8 cellular contexts compared by ENCODE assay signal in genomic region chr4:120718979-120719566, GRCh38.
A peak's percentile ranks its signal among the peaks of the same experiment; 100 is the strongest.
DNase-seq lines count a peak whose midpoint lies in the region; ATAC-seq and TF ChIP-seq lines count a peak whose summit lies in the region.

No MANE protein-coding gene starts in this region.

- H3K27me3 ChIP-seq in H9 (ENCODE audit: insufficient read depth, low read length) (no peaks in the 10 kb centered on the region), right atrium auricular region (no peaks in the 10 kb centered on the region)

- H3K4me1 Mint-ChIP-seq in H9, result peaks cover 28 to 29% of the 10 kb centered on the region in 2 experiments
- no peaks in the 10 kb centered on the region for H3K4me1 Mint-ChIP-seq in activated CD4-positive, alpha-beta T cell treated with anti-CD3 and anti-CD28 coated beads, Interleukin-2, amount 10 ng/mL, durations not matched to agents 7 days and 5 days
- H3K4me1 Mint-ChIP-seq in stimulated activated naive B cell treated with anti-CD40 and anti-IgM and Interleukin-4, amounts not matched to agents 10 μg/mL and 1 μg/mL and 100 μg/mL, for 72 hours, result no peaks in the 10 kb centered on the region

- no peak overlapping the region for H3K56ac ChIP-seq in H9 (ENCODE audit: insufficient read length, low read depth, low read length)

- no peak overlapping the region for H2BK12ac ChIP-seq in H9 (ENCODE audit: insufficient read length, low read depth, low read length)

- POLR2A ChIA-PET in activated CD4-positive, alpha-beta T cell treated with anti-CD3 and anti-CD28 coated beads, Interleukin-2, amount 10 ng/mL, durations not matched to agents 7 days and 5 days (lab: Charles Lee), result no interaction called here

- H3K27ac ChIP-seq in H9 (ENCODE audit: insufficient read length, low read depth, low read length) (no peak overlapping the region), right atrium auricular region (no peak overlapping the region)

- no peaks in the 10 kb centered on the region for H3K79me2 ChIP-seq in H9 (ENCODE audit: insufficient read depth, low read length)

- no peak overlapping the region for H3K9ac ChIP-seq in H9 (ENCODE audit: extremely low read depth, insufficient read length, low read length)

- H2BK120ac ChIP-seq in H9 (ENCODE audit: low read depth, low read length, poor library complexity, severe bottlenecking), result no peak overlapping the region

- no peak overlapping the region for H2BK20ac ChIP-seq in H9 (ENCODE audit: low read depth, low read length, poor library complexity, severe bottlenecking)

- H4K5ac ChIP-seq in H9 (ENCODE audit: insufficient read length, low read depth, low read length), result no peak overlapping the region

- no peak overlapping the region for H2BK5ac ChIP-seq in H9 (ENCODE audit: insufficient read length, low read length)

- no peak overlapping the region for H3K14ac ChIP-seq in H9 (ENCODE audit: insufficient read depth, low read length)

- no peaks in the 10 kb centered on the region for H3K79me1 ChIP-seq in H9 (ENCODE audit: insufficient read depth, low read depth, low read length, poor library complexity, severe bottlenecking)

- H4K20me1 ChIP-seq in H9 (ENCODE audit: control insufficient read depth, insufficient read depth, insufficient read length), result no peaks in the 10 kb centered on the region

- no peaks in the 10 kb centered on the region for H3K36me3 ChIP-seq in right atrium auricular region

- no peaks in the 10 kb centered on the region for H3K23me2 ChIP-seq in H9 (ENCODE audit: insufficient read length, low read depth, low read length, poor library complexity, severe bottlenecking)

- H2AFZ ChIP-seq in H9 (ENCODE audit: low read length), result no peak overlapping the region

- no peak overlapping the region for H3T11ph ChIP-seq in H9 (ENCODE audit: low read length)

- DNase-seq in stimulated activated CD4-positive, alpha-beta T cell treated with anti-CD3 and anti-CD28 coated beads, TNF-alpha, amount 100 ng/mL, for 48 hours (ENCODE audit: low read depth in 3 of 3), result peak in 2 of 3 donors; percentile 2 to 8
- DNase-seq in stimulated activated CD4-positive, alpha-beta T cell treated with anti-CD3 and anti-CD28 coated beads, Interleukin-12 subunit alpha, Interleukin-12 subunit beta, amount 100 ng/mL, for 4 hours, result no peak
- DNase-seq in H9, result peak; percentile 43
- peak; percentile 35 for DNase-seq in LoVo (ENCODE audit: low spot score)
- peak; percentile 8 for DNase-seq in activated CD4-positive, alpha-beta T cell treated with anti-CD3 and anti-CD28 coated beads, Interleukin-2, amount 10 ng/mL, durations not matched to agents 7 days and 5 days
- no peak for DNase-seq in right atrium auricular region (ENCODE audit: low spot score)
- DNase-seq in stimulated activated naive B cell treated with anti-CD40 and anti-IgM and Interleukin-4, amounts not matched to agents 10 μg/mL and 1 μg/mL and 100 μg/mL, for 72 hours, result no peak
- no peak for DNase-seq in DMS79 (lab: John Stamatoyannopoulos, UW)

- ATAC-seq in stimulated activated naive B cell treated with anti-CD40 and anti-IgM and Interleukin-4, amounts not matched to agents 10 μg/mL and 1 μg/mL and 100 μg/mL, for 72 hours (replicated peaks), result peak; percentile 46 to 69

- no peak overlapping the region for H2BK15ac ChIP-seq in H9 (ENCODE audit: low read depth, low read length)

- H3K9me3 ChIP-seq in H9 (ENCODE audit: control insufficient read depth, low read depth, low read length), result no peaks in the 10 kb centered on the region
- H3K9me3 ChIP-seq in right atrium auricular region, result no peaks in the 10 kb centered on the region

- H3K4me3 Mint-ChIP-seq in H9, result no peak overlapping the region
- no peak overlapping the region for H3K4me3 Mint-ChIP-seq in activated CD4-positive, alpha-beta T cell treated with anti-CD3 and anti-CD28 coated beads, Interleukin-2, amount 10 ng/mL, durations not matched to agents 7 days and 5 days
- no peak overlapping the region for H3K4me3 Mint-ChIP-seq in stimulated activated naive B cell treated with anti-CD40 and anti-IgM and Interleukin-4, amounts not matched to agents 10 μg/mL and 1 μg/mL and 100 μg/mL, for 72 hours

- no peak overlapping the region for H3K4me3 ChIP-seq in right atrium auricular region

- WGBS in H9 (ENCODE audit: extremely low coverage, insufficient read length, low lambda C conversion rate), result no CpG with 5 or more reads among the region's 5 CpGs

- H3K27ac Mint-ChIP-seq in H9, result no peak overlapping the region
- no peak overlapping the region for H3K27ac Mint-ChIP-seq in activated CD4-positive, alpha-beta T cell treated with anti-CD3 and anti-CD28 coated beads, Interleukin-2, amount 10 ng/mL, durations not matched to agents 7 days and 5 days
- no peak overlapping the region for H3K27ac Mint-ChIP-seq in stimulated activated naive B cell treated with anti-CD40 and anti-IgM and Interleukin-4, amounts not matched to agents 10 μg/mL and 1 μg/mL and 100 μg/mL, for 72 hours

- CTCF ChIA-PET in activated CD4-positive, alpha-beta T cell treated with anti-CD3 and anti-CD28 coated beads, Interleukin-2, amount 10 ng/mL, durations not matched to agents 7 days and 5 days (lab: Charles Lee), result interaction anchor here (0.7 kb wide), 1 partner anchor 48 kb away, joined by 3 read pairs; no protein-coding TSS in a partner anchor

- H4K8ac ChIP-seq in H9 (replicated peaks; ENCODE audit: insufficient read length, low read depth, low read length), result no peak overlapping the region

- no peaks in the 10 kb centered on the region for H3K27me3 Mint-ChIP-seq in H9 (ENCODE audit: low read depth)
- peaks cover 12% of the 10 kb centered on the region for H3K27me3 Mint-ChIP-seq in activated CD4-positive, alpha-beta T cell treated with anti-CD3 and anti-CD28 coated beads, Interleukin-2, amount 10 ng/mL, durations not matched to agents 7 days and 5 days
- no peaks in the 10 kb centered on the region for H3K27me3 Mint-ChIP-seq in stimulated activated naive B cell treated with anti-CD40 and anti-IgM and Interleukin-4, amounts not matched to agents 10 μg/mL and 1 μg/mL and 100 μg/mL, for 72 hours

- no peaks in the 10 kb centered on the region; a peak in 1 of 7 replicates for H3K36me3 Mint-ChIP-seq in H9 (ENCODE audit: insufficient read depth in 1 of 3, low read depth in 3 of 3)
- H3K36me3 Mint-ChIP-seq in activated CD4-positive, alpha-beta T cell treated with anti-CD3 and anti-CD28 coated beads, Interleukin-2, amount 10 ng/mL, durations not matched to agents 7 days and 5 days (ENCODE audit: low read depth), result no peaks in the 10 kb centered on the region
- H3K36me3 Mint-ChIP-seq in stimulated activated naive B cell treated with anti-CD40 and anti-IgM and Interleukin-4, amounts not matched to agents 10 μg/mL and 1 μg/mL and 100 μg/mL, for 72 hours, result no peaks in the 10 kb centered on the region

- H3K23ac ChIP-seq in H9 (ENCODE audit: insufficient read length, low read depth, low read length), result no peak overlapping the region

- H3K4ac ChIP-seq in H9 (ENCODE audit: low read depth, low read length), result no peak overlapping the region

- TF ChIP-seq CTCF in H9 (conservative IDR thresholded peaks at IDR 0.05), result peak; percentile 77
- TF ChIP-seq CTCF in right atrium auricular region (IDR thresholded peaks at IDR 0.05), result peak; percentile 60 to 81

- no peak overlapping the region for H2AK5ac ChIP-seq in H9 (ENCODE audit: insufficient read length, low read length)

- no peak overlapping the region for H3K4me2 ChIP-seq in H9 (ENCODE audit: insufficient read depth, insufficient read length, low read length)

- H3K18ac ChIP-seq in H9 (ENCODE audit: insufficient read length, low read depth, low read length), result no peak overlapping the region

- no peaks in the 10 kb centered on the region for H3K9me3 Mint-ChIP-seq in H9
- H3K9me3 Mint-ChIP-seq in activated CD4-positive, alpha-beta T cell treated with anti-CD3 and anti-CD28 coated beads, Interleukin-2, amount 10 ng/mL, durations not matched to agents 7 days and 5 days, result no peaks in the 10 kb centered on the region
- H3K9me3 Mint-ChIP-seq in stimulated activated naive B cell treated with anti-CD40 and anti-IgM and Interleukin-4, amounts not matched to agents 10 μg/mL and 1 μg/mL and 100 μg/mL, for 72 hours, result no peaks in the 10 kb centered on the region

- H3K4me1 ChIP-seq in H9 (ENCODE audit: insufficient read depth, low read length) (no peaks in the 10 kb centered on the region; the same call in 1 of the 2 replicates), right atrium auricular region (peaks cover 0 to 4% of the 10 kb centered on the region in 2 donors)

- H4K91ac ChIP-seq in H9 (ENCODE audit: insufficient read length, low read depth, low read length), result no peak overlapping the region

Comparison
In these comparisons a context has a peak if more than half of its experiments do, and no peak if none do; other contexts are left out.
1. DNase-seq: peak in stimulated activated CD4-positive, alpha-beta T cell treated with anti-CD3 and anti-CD28 coated beads, TNF-alpha, amount 100 ng/mL, for 48 hours (2 of 3), H9 (single experiment), LoVo (single experiment) and activated CD4-positive, alpha-beta T cell treated with anti-CD3 and anti-CD28 coated beads, Interleukin-2, amount 10 ng/mL, durations not matched to agents 7 days and 5 days (single experiment); none in stimulated activated CD4-positive, alpha-beta T cell treated with anti-CD3 and anti-CD28 coated beads, Interleukin-12 subunit alpha, Interleukin-12 subunit beta, amount 100 ng/mL, for 4 hours (single experiment), right atrium auricular region (single experiment), stimulated activated naive B cell treated with anti-CD40 and anti-IgM and Interleukin-4, amounts not matched to agents 10 μg/mL and 1 μg/mL and 100 μg/mL, for 72 hours (single experiment) and DMS79 (single experiment).